Comparison of ENCODE assay signal across 7 cellular contexts in the genomic region with DNA sequence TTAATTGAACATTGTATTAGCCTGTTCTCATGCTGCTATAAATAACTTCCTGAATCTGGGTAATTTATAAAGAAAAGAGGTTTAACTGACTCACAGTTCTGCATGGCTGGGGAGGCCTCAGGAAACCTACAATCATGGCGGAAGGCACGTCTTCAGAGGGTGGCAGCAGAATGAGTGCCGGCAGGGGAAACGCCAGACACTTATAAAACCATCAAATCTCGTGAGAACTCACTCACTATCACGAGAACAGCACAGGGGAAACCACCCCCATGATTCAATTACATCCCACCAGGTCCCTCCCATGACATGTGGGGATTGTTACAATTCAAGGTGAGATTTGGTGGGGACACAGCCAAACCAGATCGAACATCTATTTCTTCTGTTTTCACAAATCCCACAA. TPM values are rescaled to one million over a fixed set of nuclear protein-coding genes. Genes with fewer than 3 reads are reported as not detected.
DNase-seq lines count a peak whose midpoint lies in the region; ATAC-seq, FAIRE-seq and TF ChIP-seq lines count a peak whose summit lies in the region.
"Not testable (repeated sequence)": the region's sequence is repeated elsewhere in the genome, so short reads cannot be mapped to it uniquely, and the experiment has no call there.

No MANE protein-coding gene starts in this region.

- H3K27ac Mint-ChIP-seq in Caco-2 (ENCODE audit: unreplicated experiment) = peak overlapping the region; percentile 68
- peak overlapping the region; percentile 70 for H3K27ac Mint-ChIP-seq in T-helper 17 cell

- H3K27ac ChIP-seq in A549 (peak overlapping the region; percentile 79 to 88), left lung (peak overlapping the region; percentile 42 to 52), prostate gland (peak overlapping the region; percentile 75 to 76)
- not testable (repeated sequence) for H3K27ac ChIP-seq in K562 (ENCODE audit: extremely low read depth, low read depth, low read length)

- in situ Hi-C loops in K562 (cut with MboI) = not testable (repeated sequence)

- CTCF ChIA-PET in A549 (lab: Yijun Ruan, JAX) = interaction anchor here (1.6 kb wide), 1 partner anchor 12 kb away, joined by 6 read pairs; no protein-coding TSS in a partner anchor
- CTCF ChIA-PET in Caco-2 (lab: Charles Lee); K562 (lab: Yijun Ruan, JAX; ENCODE audit: low intra/inter-chr PET ratio): not testable (repeated sequence)

- H3K4me1 ChIP-seq in A549 (peaks cover 49% of the 10 kb centered on the region), Caco-2 (peaks cover 28% of the 10 kb centered on the region), K562 (replicated peaks in 1 of 2; ENCODE audit: control insufficient read depth in 2 of 2, insufficient read depth in 2 of 2, low read length in 2 of 2) (peaks cover 0 to 11% of the 10 kb centered on the region in 2 experiments; a peak in 3 of 5 replicates), left lung (peaks cover 0 to 18% of the 10 kb centered on the region in 2 donors)
- not testable (repeated sequence) for H3K4me1 ChIP-seq in prostate gland (replicated peaks)

- POLR2A ChIA-PET in A549 (lab: Yijun Ruan, JAX); Caco-2 (lab: Charles Lee); K562 (lab: Yijun Ruan, JAX): not testable (repeated sequence)

- H3K4me2 ChIP-seq in A549 = peak overlapping the region; percentile 75
- H3K4me2 ChIP-seq in K562 (ENCODE audit: insufficient read depth, low read length) = not testable (repeated sequence)

- not testable (repeated sequence) for BruUV-seq in Caco-2 (replicated peaks; lab: Mats Ljungman, UMichigan); K562 (replicated peaks; lab: Mats Ljungman, UMichigan)

- not testable (repeated sequence) for H3K9me1 ChIP-seq in K562 (ENCODE audit: control insufficient read depth, insufficient read depth, low read length)

- not testable (repeated sequence) for H3K9ac ChIP-seq in K562 (ENCODE audit: insufficient read depth in 1 of 2, low read depth in 2 of 2, low read length in 2 of 2)

- H4K20me1 ChIP-seq in K562 (replicated peaks; ENCODE audit: control insufficient read depth, insufficient read depth, low read length) = not testable (repeated sequence)

- TF ChIP-seq CTCF in A549 (IDR thresholded peaks at IDR 0.05); Caco-2 (IDR thresholded peaks at IDR 0.05; ENCODE audit: insufficient read depth in 1 of 2, low read depth in 1 of 2, low read length in 1 of 2, severe bottlenecking in 1 of 2, unreplicated experiment in 1 of 2); K562 (IDR thresholded peaks at IDR 0.05 in 2 of 3, conservative IDR thresholded peaks at IDR 0.05 in 1 of 3; ENCODE audit: insufficient read depth in 2 of 3, low read depth in 1 of 3, low read length in 3 of 3); left lung (IDR thresholded peaks at IDR 0.05); prostate gland (IDR thresholded peaks at IDR 0.05): not testable (repeated sequence)

- TF ChIP-seq RAD21 in A549 (conservative IDR thresholded peaks at IDR 0.05 in 1 of 2, IDR thresholded peaks at IDR 0.05 in 1 of 2); K562 (CRISPR knock-in tag; conservative IDR thresholded peaks at IDR 0.05 in 1 of 2, IDR thresholded peaks at IDR 0.05 in 1 of 2): not testable (repeated sequence)

- not testable (repeated sequence) for TF ChIP-seq POLR2A in A549 (IDR thresholded peaks at IDR 0.05; ENCODE audit: low read length); K562 (conservative IDR thresholded peaks at IDR 0.05); prostate gland (IDR thresholded peaks at IDR 0.05)

- not testable (repeated sequence) for H3K27me3 Mint-ChIP-seq in Caco-2 (ENCODE audit: insufficient read depth, unreplicated experiment); T-helper 17 cell

- H3K36me3 ChIP-seq in Caco-2 (ENCODE audit: control insufficient read depth, insufficient read depth, low read length); K562 (ENCODE audit: control insufficient read depth, insufficient read depth, low read length); left lung; prostate gland: not testable (repeated sequence)

- ATAC-seq in A549, T-helper 17 cell, K562, left lung: not testable (repeated sequence)

- TF ChIP-seq EP300 in A549 (IDR thresholded peaks at IDR 0.05); K562 (IDR thresholded peaks at IDR 0.05; ENCODE audit: low read length): not testable (repeated sequence)

- not testable (repeated sequence) for FAIRE-seq in A549 (lab: Jason Lieb, UNC); K562 (lab: Jason Lieb, UNC)

- H3K9me3 Mint-ChIP-seq in Caco-2 (ENCODE audit: unreplicated experiment) = not testable (repeated sequence)

- not testable (repeated sequence) for H3K4me3 ChIP-seq in A549; Caco-2 (ENCODE audit: low read depth, low read length); K562; left lung; prostate gland

- intact Hi-C loops in Caco-2 (cut with micrococcal nuclease; ENCODE audit: unreplicated experiment); K562 (cut with micrococcal nuclease); left lung (cut with DNase I); prostate gland (cut with DNase I): not testable (repeated sequence)

- not testable (repeated sequence) for H3K4me3 Mint-ChIP-seq in Caco-2 (ENCODE audit: unreplicated experiment); T-helper 17 cell

- DNase-seq in A549 (ENCODE audit: low read depth in 1 of 2, low spot score in 1 of 2); Caco-2; T-helper 17 cell; K562 (ENCODE audit: extremely low read depth in 1 of 4, low spot score in 3 of 4); left lung; prostate gland (ENCODE audit: low spot score): not testable (repeated sequence)
- peak; percentile 21 for DNase-seq in NCI-H82 (lab: John Stamatoyannopoulos, UW)

- H3K9me3 ChIP-seq in A549; Caco-2; T-helper 17 cell (ENCODE audit: control insufficient read depth, low read length, poor library complexity, severe bottlenecking); K562 (replicated peaks; ENCODE audit: control insufficient read depth, insufficient read depth, low read depth, low read length); left lung; prostate gland: not testable (repeated sequence)

- H3K4me1 Mint-ChIP-seq in Caco-2 (ENCODE audit: low read depth, unreplicated experiment) = peaks cover 24% of the 10 kb centered on the region
- not testable (repeated sequence) for H3K4me1 Mint-ChIP-seq in T-helper 17 cell

- WGBS in A549 (ENCODE audit: missing lambda C conversion rate) = 92% methylated on average over 7 of the region's 7 CpGs
- 49% methylated on average over 7 of the region's 7 CpGs for WGBS in K562 (ENCODE audit: insufficient coverage, low coverage, missing lambda C conversion rate)
- WGBS in prostate gland = 91% methylated on average over 7 of the region's 7 CpGs

- H3K79me2 ChIP-seq in K562 (ENCODE audit: control insufficient read depth, insufficient read depth, low read length) = not testable (repeated sequence)

- peak overlapping the region; percentile 77 for H2AFZ ChIP-seq in K562 (ENCODE audit: low read depth, low read length)

- not testable (repeated sequence) for H3K36me3 Mint-ChIP-seq in Caco-2 (ENCODE audit: insufficient read depth, unreplicated experiment); T-helper 17 cell (ENCODE audit: low read depth)

- H3K27me3 ChIP-seq in Caco-2 (replicated peaks; ENCODE audit: control insufficient read depth, insufficient read depth, low read length); K562 (ENCODE audit: control insufficient read depth in 2 of 2, insufficient read depth in 2 of 2, low read length in 2 of 2); left lung; prostate gland (replicated peaks; ENCODE audit: insufficient read depth): not testable (repeated sequence)

RNA-seq across cellular contexts. Expression of a gene that starts 33.2 kb away (rescaled TPM):
- 1.5 and 2.3 TPM in 2 replicates for polyA plus RNA-seq in A549 (2011; rRNA removed)
- polyA plus RNA-seq in A549 (2012; cell fraction: cytosol; rRNA removed) = 0.48 and 0.59 TPM in 2 replicates
- 0.18 and 0.22 TPM in 2 replicates for polyA plus RNA-seq in A549 (2012; cell fraction: nucleus; rRNA removed)
- 0.59 to 0.67 TPM (median 0.63 TPM) in 3 replicates for polyA plus RNA-seq in A549 (2017; fragmentation: RNase III; extraction: RNeasy Plus Mini Kit Qiagen cat#74134 plus additional on column Dnase treatment)
- polyA minus RNA-seq in A549 (2011; rRNA and poly(A)+ RNA removed) = 0.29 and 0.37 TPM in 2 replicates
- 1.0 and 1.1 TPM in 2 replicates for total RNA-seq in Caco-2 (2022)
- total RNA-seq in T-helper 17 cell = 1 to 10 TPM; 2.8 to 3.7 TPM
- total RNA-seq in K562 (2011; cell fraction: chromatin; rRNA removed; ENCODE audit: low replicate concordance) = 1.9 and 6.6 TPM in 2 replicates
- 1.0 and 1.7 TPM in 2 replicates for total RNA-seq in K562 (2011; cell fraction: nucleolus; rRNA removed)
- 4.6 and 8.2 TPM in 2 replicates for total RNA-seq in K562 (2011; cell fraction: nucleoplasm; rRNA removed)
- total RNA-seq in K562 (2014; rRNA removed) = 5.1 and 5.3 TPM in 2 replicates
- total RNA-seq in K562 (2014; rRNA removed; fragmentation: Illumina TruSeq; extraction: Trizol) = 5.8 and 7.4 TPM in 2 replicates
- 4.0 and 4.4 TPM in 2 replicates for total RNA-seq in K562 (2015; rRNA removed; fragmentation: Illumina TruSeq; extraction: Trizol)
- total RNA-seq in K562 (2021) = 5.0 and 5.4 TPM in 2 replicates
- polyA plus RNA-seq in K562 (2011; rRNA removed) = 3.2 and 3.7 TPM in 2 replicates
- polyA plus RNA-seq in K562 (2011; cell fraction: cytosol; rRNA removed) = 0.55 and 2.2 TPM in 2 replicates
- polyA plus RNA-seq in K562 (2011; cell fraction: nucleus; rRNA removed) = 1.2 and 2.1 TPM in 2 replicates
- polyA plus RNA-seq in K562 (2012) = 4.1 and 5.4 TPM in 2 replicates
- 7.4 and 8.5 TPM in 2 replicates for polyA plus RNA-seq in K562 (2014; fragmentation: Illumina TruSeq; extraction: Trizol)
- polyA plus RNA-seq in K562 (2014; fragmentation: Nextera tagmentation; extraction: Ambion mirVana) = 1 to 10 TPM; 2.3 TPM
- 7.0 and 7.1 TPM in 2 replicates for polyA plus RNA-seq in K562 (2014; rRNA removed)
- polyA minus RNA-seq in K562 (2011; rRNA and poly(A)+ RNA removed) = 2.0 and 3.0 TPM in 2 replicates
- 0.64 and 0.67 TPM in 2 replicates for polyA minus RNA-seq in K562 (2011; cell fraction: cytosol; rRNA and poly(A)+ RNA removed)
- polyA minus RNA-seq in K562 (2011; cell fraction: nucleus; rRNA and poly(A)+ RNA removed) = 1.3 and 2.2 TPM in 2 replicates
- total RNA-seq in left lung = 1 to 10 TPM; 3.3 to 5.0 TPM
- 1 to 10 TPM; 3.6 to 3.7 TPM for total RNA-seq in prostate gland
